ENCODE assay signal across 11 cellular contexts in the genomic region with DNA sequence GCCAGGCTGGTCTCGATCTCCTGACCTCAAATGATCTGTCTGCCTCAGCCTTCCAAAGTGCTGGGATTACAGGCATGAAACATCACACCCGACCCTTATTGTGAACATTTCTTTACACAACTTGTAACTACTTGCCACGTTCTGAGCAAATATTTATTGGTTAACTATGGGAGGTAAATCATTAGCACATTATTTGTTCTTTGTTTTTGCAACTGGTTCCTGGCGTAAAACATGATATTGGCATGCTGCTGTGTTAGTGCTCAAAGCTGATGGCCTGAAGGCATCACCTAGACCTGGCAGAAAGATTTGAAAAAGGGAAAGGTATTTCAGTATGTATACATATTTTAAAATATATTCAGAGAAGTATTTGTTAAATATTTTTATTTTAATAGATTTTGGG.
"Had no signal": no experiment of that assay in that cellular context is flagged by ENCODE, and none has a peak within 500 bp of the region (broad histone marks: within the 10 kb centered on the region; RNA-seq: fewer than 3 reads in every experiment).

No MANE protein-coding gene starts in this region.

- H3K9ac ChIP-seq: GM23248 had no signal

- FAIRE-seq: H1, H54 had no signal

- H3K4me2 ChIP-seq: GM23338 had no signal

- H3K27ac ChIP-seq: GM23248 had no signal

- DNase-seq: GM23248, GOT3, H7, H9, HCEC 1CT, HFFc6 had no signal

- H3K4me3 ChIP-seq: GM23248, GM23338, HAP-1 had no signal

- H3K4me1 ChIP-seq: HAP-1 had no signal

- H3K36me3 ChIP-seq: HAP-1 had no signal

- H2AFZ ChIP-seq: GM23248, GM23338 had no signal

- H3K9me3 ChIP-seq: HAP-1 had no signal

- ATAC-seq: GM23338, HCT116 had no signal
